In the genomic region with DNA sequence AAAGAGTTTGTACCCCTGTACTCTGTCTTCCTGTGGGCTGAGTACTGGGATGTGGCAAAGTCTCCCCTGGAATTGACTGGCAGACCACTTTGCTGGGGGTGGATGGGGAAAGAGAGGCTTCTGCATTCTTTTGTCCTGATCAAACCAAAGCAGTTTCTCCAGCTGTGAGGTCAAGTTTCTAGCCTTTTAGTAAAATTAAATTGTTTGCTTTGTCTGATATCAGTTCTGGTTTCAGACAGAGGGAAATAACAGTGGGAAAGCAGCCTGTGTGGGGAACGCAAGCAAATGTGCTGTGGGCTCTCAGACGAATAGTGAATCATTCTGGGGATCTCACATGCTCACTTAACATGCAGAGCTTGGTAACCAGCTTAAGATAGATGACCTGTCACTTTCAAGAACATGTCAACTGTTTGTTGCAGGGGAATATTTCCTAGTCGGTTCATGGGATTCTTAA, we compare ENCODE assay signal across 15 cellular contexts.
DNase-seq lines count a peak whose midpoint lies in the region; ATAC-seq and TF ChIP-seq lines count a peak whose summit lies in the region.
"Had no signal": no experiment of that assay in that cellular context is flagged by ENCODE, and none has a peak within 500 bp of the region (broad histone marks: within the 10 kb centered on the region; RNA-seq: fewer than 3 reads in every experiment).

No MANE protein-coding gene starts in this region.

- no peak overlapping the region for H2BK20ac ChIP-seq in IMR-90 (ENCODE audit: low read depth, low read length)

- H2BK5ac ChIP-seq in IMR-90 (ENCODE audit: low read depth, low read length, poor library complexity, severe bottlenecking), result no peak overlapping the region

- H3K9me1 ChIP-seq in IMR-90 (ENCODE audit: insufficient read depth, low read length), result no peaks in the 10 kb centered on the region

- no peak overlapping the region for H4K5ac ChIP-seq in IMR-90 (ENCODE audit: low read depth, low read length)

- H2BK15ac ChIP-seq in IMR-90 (ENCODE audit: low read depth, low read length), result no peak overlapping the region

- no peak overlapping the region for H3K4me3 ChIP-seq in AG04449 (ENCODE audit: low read depth, low read length)
- no peak overlapping the region for H3K4me3 ChIP-seq in IMR-90 (ENCODE audit: insufficient read depth, low read depth, low read length)
- H3K4me3 ChIP-seq in mucosa of descending colon, result no peak overlapping the region

- no peak overlapping the region for H3K23ac ChIP-seq in IMR-90 (ENCODE audit: low read depth, low read length)

- H3K27ac Mint-ChIP-seq in brain (peak overlapping the region in 3 of 5 experiments; percentile 26 to 94 (median 87)), glutamatergic neuron (ENCODE audit: unreplicated experiment) (no peak overlapping the region)
- H3K27ac Mint-ChIP-seq: activated naive CD4-positive, alpha-beta T cell treated with anti-CD3 and anti-CD28 coated beads, Interleukin-2, amount 10 ng/mL, durations not matched to agents 7 days and 5 days; memory B cell had no signal

- H2AFZ ChIP-seq in IMR-90 (replicated peaks; ENCODE audit: low read length, poor library complexity), result no peak overlapping the region

- no peak for TF ChIP-seq POLR2A in IMR-90 (IDR thresholded peaks at IDR 0.05; ENCODE audit: low read depth, low read length)

- H3K56ac ChIP-seq in IMR-90 (ENCODE audit: extremely low read depth, insufficient read depth, low read length), result no peak overlapping the region

- H3K4ac ChIP-seq in IMR-90 (ENCODE audit: low read depth, low read length), result no peak overlapping the region

- no peaks in the 10 kb centered on the region for H3K36me3 ChIP-seq in IMR-90 (ENCODE audit: control insufficient read depth, insufficient read depth, low read length)
- H3K36me3 ChIP-seq in mucosa of descending colon (ENCODE audit: low read depth), result no peaks in the 10 kb centered on the region
- H3K36me3 ChIP-seq: WERI-Rb-1 had no signal

- no peak overlapping the region for H3K27ac ChIP-seq in IMR-90 (ENCODE audit: insufficient read depth, low read length)
- H3K27ac ChIP-seq: KMS-11, WERI-Rb-1 had no signal

- H3K27me3 Mint-ChIP-seq in brain, result no peaks in the 10 kb centered on the region
- no peaks in the 10 kb centered on the region for H3K27me3 Mint-ChIP-seq in glutamatergic neuron (ENCODE audit: unreplicated experiment)
- H3K27me3 Mint-ChIP-seq: activated naive CD4-positive, alpha-beta T cell treated with anti-CD3 and anti-CD28 coated beads, Interleukin-2, amount 10 ng/mL, durations not matched to agents 7 days and 5 days; memory B cell had no signal

- no TSS peak for BruUV-seq in IMR-90 (replicated peaks; lab: Mats Ljungman, UMichigan)

- no peak overlapping the region for H4K8ac ChIP-seq in IMR-90 (ENCODE audit: low read depth in 2 of 2, low read length in 2 of 2)

- no peak overlapping the region for H2AK9ac ChIP-seq in IMR-90 (replicated peaks; ENCODE audit: low read depth, low read length, poor library complexity)

- no peaks in the 10 kb centered on the region for H3K27me3 ChIP-seq in IMR-90 (ENCODE audit: control insufficient read depth, insufficient read depth, low read length)

- POLR2A ChIA-PET in AG04449 (lab: Yijun Ruan, JAX) (no interaction called here), IMR-90 (lab: Charles Lee; ENCODE audit: unreplicated experiment) (no interaction called here)

- H3K36me3 Mint-ChIP-seq in brain (no peaks in the 10 kb centered on the region), glutamatergic neuron (ENCODE audit: unreplicated experiment) (no peaks in the 10 kb centered on the region)
- H3K36me3 Mint-ChIP-seq: activated naive CD4-positive, alpha-beta T cell treated with anti-CD3 and anti-CD28 coated beads, Interleukin-2, amount 10 ng/mL, durations not matched to agents 7 days and 5 days; memory B cell had no signal

- no peak overlapping the region for H3K9ac ChIP-seq in IMR-90 (ENCODE audit: low read depth, low read length)
- H3K9ac ChIP-seq: KMS-11 had no signal

- H3K9me3 Mint-ChIP-seq in brain, result peaks cover 0 to 2% (median 0%) of the 10 kb centered on the region in 5 experiments
- no peaks in the 10 kb centered on the region for H3K9me3 Mint-ChIP-seq in glutamatergic neuron (ENCODE audit: unreplicated experiment)

- no peaks in the 10 kb centered on the region; the same call in 1 of the 2 replicates for H3K4me1 ChIP-seq in IMR-90 (ENCODE audit: control insufficient read depth, insufficient read depth, low read length)
- no peaks in the 10 kb centered on the region for H3K4me1 ChIP-seq in mucosa of descending colon (ENCODE audit: low read depth)

- peak; percentile 41 for DNase-seq in AG04449 (ENCODE audit: low read depth, low spot score)
- DNase-seq in IMR-90, result peak; percentile 83
- DNase-seq in kidney tubule cell (ENCODE audit: low spot score), result peak; percentile 63
- DNase-seq in glutamatergic neuron, result no peak
- no peak for DNase-seq in mucosa of descending colon
- no peak for DNase-seq in cerebellar cortex (ENCODE audit: low spot score)
- DNase-seq: activated naive CD4-positive, alpha-beta T cell treated with anti-CD3 and anti-CD28 coated beads, Interleukin-2, amount 10 ng/mL, durations not matched to agents 7 days and 5 days; DMS53; NCI-H1694 treated with DMSO at 0.1 percent for 48 hours; trophoblast cell; WERI-Rb-1 had no signal

- no peak overlapping the region; the same call in 1 of the 2 replicates for H3K4me2 ChIP-seq in IMR-90 (ENCODE audit: low read depth, low read length)
- H3K4me2 ChIP-seq: KMS-11 had no signal

- intact Hi-C loops in IMR-90 (cut with micrococcal nuclease) (loop anchor here (5.0 kb wide), 1 partner anchor 154 kb away; the partner anchor contains the start of gene FAT3), mucosa of descending colon (cut with DNase I, micrococcal nuclease) (no loop called here)

- no peak overlapping the region for H3K18ac ChIP-seq in IMR-90 (ENCODE audit: low read depth, low read length)

- no peak overlapping the region for H2AK5ac ChIP-seq in IMR-90 (ENCODE audit: low read depth, low read length)

- H2BK120ac ChIP-seq in IMR-90 (ENCODE audit: low read depth, low read length), result no peak overlapping the region

- H3K4me1 Mint-ChIP-seq in brain (peaks cover 38% of the 10 kb centered on the region), glutamatergic neuron (ENCODE audit: low read depth, unreplicated experiment) (peaks cover 8% of the 10 kb centered on the region)
- H3K4me1 Mint-ChIP-seq: activated naive CD4-positive, alpha-beta T cell treated with anti-CD3 and anti-CD28 coated beads, Interleukin-2, amount 10 ng/mL, durations not matched to agents 7 days and 5 days; memory B cell had no signal

- H4K91ac ChIP-seq in IMR-90 (ENCODE audit: insufficient read depth, low read depth, low read length), result no peak overlapping the region

- TF ChIP-seq CTCF in AG04449 (IDR thresholded peaks at IDR 0.05; ENCODE audit: insufficient read depth, low read length, missing control alignments) (no peak), IMR-90 (conservative IDR thresholded peaks at IDR 0.05; ENCODE audit: low read depth, low read length) (no peak), brain (conservative IDR thresholded peaks at IDR 0.05) (no peak), glutamatergic neuron (IDR thresholded peaks at IDR 0.05; ENCODE audit: partially characterized antibody, unreplicated experiment) (no peak), mucosa of descending colon (IDR thresholded peaks at IDR 0.05) (no peak)

- no peak overlapping the region for H3K14ac ChIP-seq in IMR-90 (replicated peaks; ENCODE audit: low read depth, low read length)

- H3K79me1 ChIP-seq in IMR-90 (ENCODE audit: low read depth in 1 of 2, low read length in 2 of 2), result no peaks in the 10 kb centered on the region

- in situ Hi-C loops in IMR-90 (cut with MboI; ENCODE audit: low sequenced_read_pairs), result no loop called here

- WGBS in IMR-90 (ENCODE audit: extremely low coverage in 2 of 2, insufficient read length in 1 of 2), 2 experiments, result 0% methylated on average over 1 of the region's 3 CpGs; no CpG with 5 or more reads in 1 of the 2 experiments

- TF ChIP-seq RAD21 in IMR-90 (IDR thresholded peaks at IDR 0.05; ENCODE audit: low read length), result no peak

- H3K9me3 ChIP-seq in IMR-90 (ENCODE audit: control insufficient read depth, insufficient read depth, low read length) (no peaks in the 10 kb centered on the region; the same call in 1 of the 2 replicates), mucosa of descending colon (no peaks in the 10 kb centered on the region)

- H4K20me1 ChIP-seq in IMR-90 (ENCODE audit: insufficient read depth, low read length), result no peaks in the 10 kb centered on the region

- CTCF ChIA-PET in AG04449 (lab: Yijun Ruan, JAX), result interaction anchor here (1.7 kb wide), 1 partner anchor 12 kb away, joined by 4 read pairs; no protein-coding TSS in a partner anchor
- CTCF ChIA-PET in IMR-90 (lab: Yijun Ruan, JAX), result no interaction called here

- peak; percentile 73 for ATAC-seq in IMR-90 (ENCODE audit: low read depth)
- no peak for ATAC-seq in mucosa of descending colon
- no peak for ATAC-seq in GM18873 (IDR thresholded peaks at IDR 0.05; ENCODE audit: low FRiP score, unreplicated experiment)

- H3K4me3 Mint-ChIP-seq in brain (peak overlapping the region in 2 of 5 experiments; percentile 54 to 64), glutamatergic neuron (ENCODE audit: unreplicated experiment) (no peak overlapping the region)
- H3K4me3 Mint-ChIP-seq: activated naive CD4-positive, alpha-beta T cell treated with anti-CD3 and anti-CD28 coated beads, Interleukin-2, amount 10 ng/mL, durations not matched to agents 7 days and 5 days; memory B cell had no signal

- dilution Hi-C loops in IMR-90 (cut with HindIII; ENCODE audit: low sequenced_read_pairs, unreplicated experiment), result no loop called here

TF ChIP-seq in IMR-90, 13 proteins besides CTCF, POLR2A, EP300 and RAD21:
- TF ChIP-seq CEBPB (IDR thresholded peaks at IDR 0.05; ENCODE audit: low read depth, low read length) (no peak), BHLHE40 (IDR thresholded peaks at IDR 0.05; ENCODE audit: low read depth, low read length) (0 out of 2 replicates have a peak, but pooled peaks have one; percentile 6), NFE2L2 (IDR thresholded peaks at IDR 0.05; ENCODE audit: low read depth, low read length) (no peak), FOS (IDR thresholded peaks at IDR 0.05; ENCODE audit: low read depth, low read length) (peak; percentile 26; the same call in 1 of the 2 replicates)

Comparison
In these comparisons a context has a peak if more than half of its experiments do, and no peak if none do; other contexts are left out.
1. DNase-seq: peak in AG04449 (single experiment), IMR-90 (single experiment) and kidney tubule cell (single experiment); none in glutamatergic neuron (single experiment), mucosa of descending colon (0 of 3) and cerebellar cortex (single experiment).